8 cellular contexts compared by ENCODE assay signal in genomic region chr12:29519585-29520182, GRCh38. TPM values are rescaled to one million over a fixed set of nuclear protein-coding genes. Genes with fewer than 3 reads are reported as not detected.
A peak's percentile ranks its signal among the peaks of the same experiment; 100 is the strongest.
DNase-seq lines count a peak whose midpoint lies in the region; ATAC-seq and TF ChIP-seq lines count a peak whose summit lies in the region.

No MANE protein-coding gene starts in this region.

- H3K4me1 ChIP-seq in KMS-11 (ENCODE audit: low read depth, poor library complexity, severe bottlenecking) = peaks cover 17% of the 10 kb centered on the region

- H3K4me2 ChIP-seq in KMS-11 = no peak overlapping the region

- no peak overlapping the region for H3K27ac ChIP-seq in KMS-11

- no peak overlapping the region for H2AFZ ChIP-seq in KMS-11 (ENCODE audit: low read depth)

- no peak overlapping the region for H3K9ac ChIP-seq in KMS-11

- no peak for ATAC-seq in stimulated activated naive CD8-positive, alpha-beta T cell treated with anti-CD3 and anti-CD28 coated beads, Interleukin-15, Interleukin-2, amounts not matched to agents 100 U/mL and 50 U/mL, for 24 hours
- no peak for ATAC-seq in stimulated activated naive CD8-positive, alpha-beta T cell treated with anti-CD3 and anti-CD28 coated beads, Interleukin-15, amount 100 ng/mL, for 72 hours

- peak; percentile 16 for DNase-seq in stimulated activated naive CD8-positive, alpha-beta T cell treated with anti-CD3 and anti-CD28 coated beads, Interleukin-15, Interleukin-2, amounts not matched to agents 100 U/mL and 50 U/mL, for 24 hours
- DNase-seq in stimulated activated naive CD8-positive, alpha-beta T cell treated with anti-CD3 and anti-CD28 coated beads, Interleukin-15, amount 100 ng/mL, for 72 hours = no peak
- DNase-seq in T-helper 9 cell = peak; percentile 4
- peak; percentile 84 for DNase-seq in fibroblast of the aortic adventitia (ENCODE audit: low read depth)
- DNase-seq in pulmonary artery endothelial cell (ENCODE audit: low read depth, low spot score) = peak; percentile 5
- DNase-seq in NCI-H2081 treated with DMSO at 0.1 percent for 48 hours (lab: John Stamatoyannopoulos, UW) = no peak
- DNase-seq in lower leg skin (ENCODE audit: low spot score in 2 of 2) = no peak

- no peak overlapping the region for H3K4me3 Mint-ChIP-seq in stimulated activated naive CD8-positive, alpha-beta T cell treated with anti-CD3 and anti-CD28 coated beads, Interleukin-15, amount 100 ng/mL, for 72 hours

- peaks cover 11% of the 10 kb centered on the region for H3K27me3 Mint-ChIP-seq in stimulated activated naive CD8-positive, alpha-beta T cell treated with anti-CD3 and anti-CD28 coated beads, Interleukin-15, amount 100 ng/mL, for 72 hours

- H3K79me2 ChIP-seq in KMS-11 (ENCODE audit: insufficient read depth, low read depth) = no peaks in the 10 kb centered on the region

- no peaks in the 10 kb centered on the region for H3K27me3 ChIP-seq in KMS-11 (ENCODE audit: insufficient read depth, low read depth)

- intact Hi-C loops in lower leg skin (cut with DNase I; ENCODE audit: low total_unique reads) = no loop called here

- H3K36me3 ChIP-seq in KMS-11 (ENCODE audit: insufficient read depth) = no peaks in the 10 kb centered on the region

- no peaks in the 10 kb centered on the region for H3K9me3 Mint-ChIP-seq in stimulated activated naive CD8-positive, alpha-beta T cell treated with anti-CD3 and anti-CD28 coated beads, Interleukin-15, amount 100 ng/mL, for 72 hours

- H3K27ac Mint-ChIP-seq in stimulated activated naive CD8-positive, alpha-beta T cell treated with anti-CD3 and anti-CD28 coated beads, Interleukin-15, amount 100 ng/mL, for 72 hours = no peak overlapping the region

- H3K4me3 ChIP-seq in KMS-11 (IDR thresholded peaks at IDR 0.05; ENCODE audit: insufficient read depth, low read depth, low read length) (no peak overlapping the region), fibroblast of the aortic adventitia (ENCODE audit: low read depth, low read length) (no peak overlapping the region), lower leg skin (ENCODE audit: low read depth, poor library complexity, severe bottlenecking) (no peak overlapping the region)

- H4K20me1 ChIP-seq in KMS-11 (ENCODE audit: insufficient read depth) = no peaks in the 10 kb centered on the region

- TF ChIP-seq CTCF in KMS-11 (conservative IDR thresholded peaks at IDR 0.05; ENCODE audit: low read depth, low read length) (peak; percentile 77), fibroblast of the aortic adventitia (IDR thresholded peaks at IDR 0.05; ENCODE audit: insufficient read depth, low read length) (peak; percentile 55), lower leg skin (IDR thresholded peaks at IDR 0.05) (no peak)

- no peaks in the 10 kb centered on the region for H3K4me1 Mint-ChIP-seq in stimulated activated naive CD8-positive, alpha-beta T cell treated with anti-CD3 and anti-CD28 coated beads, Interleukin-15, amount 100 ng/mL, for 72 hours

- TF ChIP-seq POLR2A in lower leg skin (IDR thresholded peaks at IDR 0.05) = no peak

RNA-seq across cellular contexts. Expression of gene OVCH1, which starts 22.2 kb away (rescaled TPM):
- 0.08 and 0.27 TPM in 2 replicates for total RNA-seq in fibroblast of the aortic adventitia (ENCODE audit: low replicate concordance)
- total RNA-seq in pulmonary artery endothelial cell = 0.21 TPM in 1 of 2 replicates, not detected in the other
- under 1 TPM in 1 of 4 donors, not detected in 3; 0.19 TPM for total RNA-seq in lower leg skin

Comparison
In these comparisons a context has a peak if more than half of its experiments do, and no peak if none do; other contexts are left out.
1. DNase-seq: peak in stimulated activated naive CD8-positive, alpha-beta T cell treated with anti-CD3 and anti-CD28 coated beads, Interleukin-15, Interleukin-2, amounts not matched to agents 100 U/mL and 50 U/mL, for 24 hours (single experiment), T-helper 9 cell (single experiment), fibroblast of the aortic adventitia (single experiment) and pulmonary artery endothelial cell (single experiment); none in stimulated activated naive CD8-positive, alpha-beta T cell treated with anti-CD3 and anti-CD28 coated beads, Interleukin-15, amount 100 ng/mL, for 72 hours (0 of 2), NCI-H2081 treated with DMSO at 0.1 percent for 48 hours (single experiment) and lower leg skin (0 of 2).
2. CTCF ChIP-seq: peak in KMS-11 (single experiment) and fibroblast of the aortic adventitia (single experiment); none in lower leg skin (0 of 3).